In the genomic region with DNA sequence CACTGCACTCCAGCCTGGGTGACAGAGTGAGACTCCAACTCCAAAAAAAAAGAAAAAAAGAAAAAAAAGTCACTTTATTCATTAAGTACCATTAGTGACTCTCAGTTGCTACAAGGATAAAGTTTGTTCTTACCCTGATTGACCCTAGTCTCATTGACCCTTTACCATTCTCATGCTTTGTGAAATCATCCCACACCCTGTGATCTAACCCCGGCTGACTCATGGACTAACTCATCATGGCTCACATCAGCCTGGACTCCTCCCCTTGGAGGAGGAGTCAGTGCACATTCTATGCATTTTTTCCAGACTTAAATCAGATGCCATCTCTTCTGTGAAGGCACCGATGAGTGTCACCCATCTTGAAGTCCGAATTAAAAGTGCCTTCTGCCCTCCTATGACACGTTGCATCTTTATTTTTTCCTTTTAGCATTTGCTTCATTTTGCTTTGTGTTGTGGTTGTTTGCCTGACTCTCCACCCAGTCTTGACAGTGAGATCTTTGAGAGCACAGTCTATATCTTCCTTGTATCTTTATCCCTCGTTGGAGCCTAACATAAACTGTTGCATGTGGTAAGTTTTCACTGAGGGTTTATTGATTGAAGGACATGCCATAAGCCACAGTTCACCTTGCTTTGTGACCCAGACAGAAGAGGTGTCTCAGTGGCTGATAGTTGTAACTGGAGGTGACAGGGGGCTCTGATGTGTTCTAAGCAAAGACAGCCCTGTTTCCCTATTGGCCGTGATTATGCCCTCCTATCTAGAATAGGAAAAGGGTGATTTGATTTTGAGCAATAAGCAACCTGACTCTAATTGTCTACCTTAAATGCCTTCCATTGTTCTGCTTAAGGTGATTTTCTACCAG, we compare ENCODE assay signal across 9 cellular contexts.
DNase-seq lines count a peak whose midpoint lies in the region; ATAC-seq and TF ChIP-seq lines count a peak whose summit lies in the region.
"Had no signal": no experiment of that assay in that cellular context is flagged by ENCODE, and none has a peak within 500 bp of the region (broad histone marks: within the 10 kb centered on the region; RNA-seq: fewer than 3 reads in every experiment).

No MANE protein-coding gene starts in this region.

- H3K4me1 ChIP-seq in transverse colon, result no peaks in the 10 kb centered on the region
- H3K4me1 ChIP-seq: Peyer's patch had no signal

- H3K27ac Mint-ChIP-seq in effector memory CD8-positive, alpha-beta T cell, result peak overlapping the region; percentile 69 to 84

- TF ChIP-seq POLR2A in transverse colon (IDR thresholded peaks at IDR 0.05), result no peak

- H3K4me3 ChIP-seq in transverse colon, result no peak overlapping the region
- H3K4me3 ChIP-seq: Peyer's patch had no signal

- ATAC-seq in HG03280 (IDR thresholded peaks at IDR 0.05; ENCODE audit: unreplicated experiment), result peak; percentile 9
- peak; percentile 53 for ATAC-seq in effector memory CD8-positive, alpha-beta T cell (replicated peaks)
- ATAC-seq in omental fat pad (ENCODE audit: low FRiP score), result peak; percentile 72
- ATAC-seq in HG02885 (IDR thresholded peaks at IDR 0.05; ENCODE audit: poor library complexity, unreplicated experiment), result no peak

- H3K4me3 Mint-ChIP-seq in effector memory CD8-positive, alpha-beta T cell, result peak overlapping the region; percentile 5 to 46

- H3K27ac ChIP-seq in transverse colon, result no peak overlapping the region
- H3K27ac ChIP-seq: Peyer's patch had no signal

- no peaks in the 10 kb centered on the region for H3K9me3 ChIP-seq in transverse colon
- H3K9me3 ChIP-seq: Peyer's patch had no signal

- intact Hi-C loops in transverse colon (cut with DNase I; ENCODE audit: low total_unique reads), result no loop called here

- no peaks in the 10 kb centered on the region for H3K36me3 Mint-ChIP-seq in effector memory CD8-positive, alpha-beta T cell (ENCODE audit: insufficient read depth)

- H3K9me3 Mint-ChIP-seq in effector memory CD8-positive, alpha-beta T cell, result no peaks in the 10 kb centered on the region

- 55 to 76% methylated on average over 4 to 6 of the region's 6 CpGs for WGBS in transverse colon (ENCODE audit: low coverage in 1 of 2), 2 donors

- peaks cover 12 to 17% of the 10 kb centered on the region in 2 donors for H3K4me1 Mint-ChIP-seq in effector memory CD8-positive, alpha-beta T cell (ENCODE audit: low read depth in 2 of 2)

- TF ChIP-seq EP300 in transverse colon (IDR thresholded peaks at IDR 0.05; ENCODE audit: low read depth), result no peak

- no peak for TF ChIP-seq CTCF in omental fat pad (IDR thresholded peaks at IDR 0.05)
- TF ChIP-seq CTCF in transverse colon (IDR thresholded peaks at IDR 0.05), result no peak

- H3K27me3 Mint-ChIP-seq in effector memory CD8-positive, alpha-beta T cell, result no peaks in the 10 kb centered on the region

- DNase-seq in GM03348 (ENCODE audit: low spot score) (peak; percentile 88), T-helper 22 cell (ENCODE audit: low read depth) (peak; percentile 1), omental fat pad (ENCODE audit: low spot score) (no peak), transverse colon (no peak), NCI-H1694 treated with DMSO at 0.1 percent for 48 hours (lab: John Stamatoyannopoulos, UW) (no peak)
- no peak for DNase-seq in effector memory CD8-positive, alpha-beta T cell

- H3K36me3 ChIP-seq in transverse colon, result no peaks in the 10 kb centered on the region
- H3K36me3 ChIP-seq: Peyer's patch had no signal

- no peaks in the 10 kb centered on the region for H3K27me3 ChIP-seq in transverse colon
- H3K27me3 ChIP-seq: Peyer's patch had no signal

- in situ Hi-C loops in transverse colon (cut with MboI; ENCODE audit: low pct_ligation_motif_present in 1 of 4, low pct_unique_long_range_greater_than_20kb in 1 of 4, low sequenced_read_pairs in 3 of 4), result no loop called here

Comparison
In these comparisons a context has a peak if more than half of its experiments do, and no peak if none do; other contexts are left out.
1. DNase-seq: peak in GM03348 (single experiment) and T-helper 22 cell (single experiment); none in effector memory CD8-positive, alpha-beta T cell (0 of 3), omental fat pad (single experiment), transverse colon (single experiment) and NCI-H1694 treated with DMSO at 0.1 percent for 48 hours (single experiment).